ENCODE assay signal across 1 cellular context in the genomic region with DNA sequence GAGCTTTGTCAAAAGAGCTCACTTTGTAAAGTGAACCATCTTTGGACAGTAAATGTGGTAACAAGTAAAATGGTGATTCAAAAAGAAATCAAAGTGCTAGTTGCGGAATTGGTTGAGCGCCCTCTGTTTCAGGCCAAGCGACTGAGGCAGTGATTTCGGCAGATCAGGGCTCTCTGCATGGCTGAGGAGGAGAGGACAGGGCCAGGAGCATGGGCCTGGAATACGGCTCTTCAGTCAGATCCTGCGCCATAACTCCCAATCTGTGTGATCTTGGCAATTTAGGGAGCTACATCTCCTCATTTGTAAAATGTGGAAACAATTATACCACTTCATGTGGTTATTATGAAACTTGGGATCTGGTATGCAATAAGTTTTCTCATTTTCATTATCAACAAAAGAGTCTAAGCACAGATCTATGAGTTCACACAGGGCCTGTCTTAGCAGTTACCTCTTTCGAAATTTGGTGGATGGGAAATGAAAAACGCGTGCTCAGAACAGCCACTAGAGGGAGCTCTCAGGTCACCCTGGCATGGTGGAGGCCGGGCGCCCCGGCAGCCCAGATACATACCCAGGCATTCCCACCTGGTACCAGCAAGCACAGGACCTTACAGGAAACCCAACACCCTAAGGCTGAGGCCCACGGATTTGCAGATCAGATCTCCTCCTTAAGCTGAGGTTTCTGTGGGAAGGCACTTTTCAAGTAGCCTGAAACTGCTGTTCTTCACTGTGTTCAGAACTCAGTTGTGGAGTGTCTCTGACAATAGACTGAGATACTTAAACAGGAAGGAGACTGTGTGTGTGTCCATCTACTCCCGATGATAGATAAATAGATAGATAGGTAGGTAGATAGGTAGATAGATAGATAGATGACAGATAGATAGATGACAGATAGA.
TF ChIP-seq lines count a peak whose summit lies in the region.

No MANE protein-coding gene starts in this region.

TF ChIP-seq in HepG2, 621 proteins besides CTCF, POLR2A, EP300 and RAD21 (continued from another document):
- TF ChIP-seq, protein P1, sequence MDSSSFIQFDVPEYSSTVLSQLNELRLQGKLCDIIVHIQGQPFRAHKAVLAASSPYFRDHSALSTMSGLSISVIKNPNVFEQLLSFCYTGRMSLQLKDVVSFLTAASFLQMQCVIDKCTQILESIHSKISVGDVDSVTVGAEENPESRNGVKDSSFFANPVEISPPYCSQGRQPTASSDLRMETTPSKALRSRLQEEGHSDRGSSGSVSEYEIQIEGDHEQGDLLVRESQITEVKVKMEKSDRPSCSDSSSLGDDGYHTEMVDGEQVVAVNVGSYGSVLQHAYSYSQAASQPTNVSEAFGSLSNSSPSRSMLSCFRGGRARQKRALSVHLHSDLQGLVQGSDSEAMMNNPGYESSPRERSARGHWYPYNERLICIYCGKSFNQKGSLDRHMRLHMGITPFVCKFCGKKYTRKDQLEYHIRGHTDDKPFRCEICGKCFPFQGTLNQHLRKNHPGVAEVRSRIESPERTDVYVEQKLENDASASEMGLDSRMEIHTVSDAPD (CRISPR knock-in tag; IDR thresholded peaks at IDR 0.05) = no peak
- TF ChIP-seq DNMT3B (CRISPR knock-in tag; conservative IDR thresholded peaks at IDR 0.05) = no peak
- TF ChIP-seq ATF7 (IDR thresholded peaks at IDR 0.05) = no peak
- TF ChIP-seq ATF7 (CRISPR knock-in tag; IDR thresholded peaks at IDR 0.05) = no peak
- no peak for TF ChIP-seq ZNF367 (CRISPR knock-in tag; IDR thresholded peaks at IDR 0.05; ENCODE audit: borderline replicate concordance)
- no peak for TF ChIP-seq ZBTB7B (CRISPR knock-in tag; IDR thresholded peaks at IDR 0.05)
- no peak for TF ChIP-seq SP5 (CRISPR knock-in tag; IDR thresholded peaks at IDR 0.05; ENCODE audit: borderline replicate concordance, low read depth)
- TF ChIP-seq TBL1XR1 (IDR thresholded peaks at IDR 0.05; ENCODE audit: borderline replicate concordance, low read length, partially characterized antibody) = no peak
- no peak for TF ChIP-seq PITX1 (CRISPR knock-in tag; IDR thresholded peaks at IDR 0.05)
- TF ChIP-seq RXRA (CRISPR knock-in tag; IDR thresholded peaks at IDR 0.05) = no peak
- no peak for TF ChIP-seq HOXA9 (CRISPR knock-in tag; IDR thresholded peaks at IDR 0.05; ENCODE audit: borderline replicate concordance)
- no peak for TF ChIP-seq SP1 (IDR thresholded peaks at IDR 0.05)
- TF ChIP-seq SP1 (CRISPR knock-in tag; IDR thresholded peaks at IDR 0.05) = 0 out of 2 replicates have a peak, but pooled peaks have one; percentile 26
- TF ChIP-seq HNF4A (CRISPR knock-in tag; IDR thresholded peaks at IDR 0.05) = no peak
- TF ChIP-seq, protein P2, sequence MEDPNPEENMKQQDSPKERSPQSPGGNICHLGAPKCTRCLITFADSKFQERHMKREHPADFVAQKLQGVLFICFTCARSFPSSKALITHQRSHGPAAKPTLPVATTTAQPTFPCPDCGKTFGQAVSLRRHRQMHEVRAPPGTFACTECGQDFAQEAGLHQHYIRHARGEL (CRISPR knock-in tag; IDR thresholded peaks at IDR 0.05) = no peak
- no peak for TF ChIP-seq RFX5 (IDR thresholded peaks at IDR 0.05; ENCODE audit: low read depth, low read length)
- TF ChIP-seq, protein P3, sequence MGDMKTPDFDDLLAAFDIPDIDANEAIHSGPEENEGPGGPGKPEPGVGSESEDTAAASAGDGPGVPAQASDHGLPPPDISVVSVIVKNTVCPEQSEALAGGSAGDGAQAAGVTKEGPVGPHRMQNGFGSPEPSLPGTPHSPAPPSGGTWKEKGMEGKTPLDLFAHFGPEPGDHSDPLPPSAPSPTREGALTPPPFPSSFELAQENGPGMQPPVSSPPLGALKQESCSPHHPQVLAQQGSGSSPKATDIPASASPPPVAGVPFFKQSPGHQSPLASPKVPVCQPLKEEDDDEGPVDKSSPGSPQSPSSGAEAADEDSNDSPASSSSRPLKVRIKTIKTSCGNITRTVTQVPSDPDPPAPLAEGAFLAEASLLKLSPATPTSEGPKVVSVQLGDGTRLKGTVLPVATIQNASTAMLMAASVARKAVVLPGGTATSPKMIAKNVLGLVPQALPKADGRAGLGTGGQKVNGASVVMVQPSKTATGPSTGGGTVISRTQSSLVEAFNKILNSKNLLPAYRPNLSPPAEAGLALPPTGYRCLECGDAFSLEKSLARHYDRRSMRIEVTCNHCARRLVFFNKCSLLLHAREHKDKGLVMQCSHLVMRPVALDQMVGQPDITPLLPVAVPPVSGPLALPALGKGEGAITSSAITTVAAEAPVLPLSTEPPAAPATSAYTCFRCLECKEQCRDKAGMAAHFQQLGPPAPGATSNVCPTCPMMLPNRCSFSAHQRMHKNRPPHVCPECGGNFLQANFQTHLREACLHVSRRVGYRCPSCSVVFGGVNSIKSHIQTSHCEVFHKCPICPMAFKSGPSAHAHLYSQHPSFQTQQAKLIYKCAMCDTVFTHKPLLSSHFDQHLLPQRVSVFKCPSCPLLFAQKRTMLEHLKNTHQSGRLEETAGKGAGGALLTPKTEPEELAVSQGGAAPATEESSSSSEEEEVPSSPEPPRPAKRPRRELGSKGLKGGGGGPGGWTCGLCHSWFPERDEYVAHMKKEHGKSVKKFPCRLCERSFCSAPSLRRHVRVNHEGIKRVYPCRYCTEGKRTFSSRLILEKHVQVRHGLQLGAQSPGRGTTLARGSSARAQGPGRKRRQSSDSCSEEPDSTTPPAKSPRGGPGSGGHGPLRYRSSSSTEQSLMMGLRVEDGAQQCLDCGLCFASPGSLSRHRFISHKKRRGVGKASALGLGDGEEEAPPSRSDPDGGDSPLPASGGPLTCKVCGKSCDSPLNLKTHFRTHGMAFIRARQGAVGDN (CRISPR knock-in tag; IDR thresholded peaks at IDR 0.05) = 0 out of 2 replicates have a peak, but pooled peaks have one; percentile 25
- no peak for TF ChIP-seq ZNF333 (CRISPR knock-in tag; IDR thresholded peaks at IDR 0.05; ENCODE audit: borderline replicate concordance)
- no peak for TF ChIP-seq SRSF9 (IDR thresholded peaks at IDR 0.05; ENCODE audit: borderline replicate concordance, insufficient read depth, low read depth, low read length, poor library complexity, severe bottlenecking)
